In genomic region chr15:41230650-41231533, GRCh38 we compare ENCODE assay signal across 8 cellular contexts. TPM values are rescaled to one million over a fixed set of nuclear protein-coding genes. Genes with fewer than 3 reads are reported as not detected.
DNase-seq lines count a peak whose midpoint lies in the region; ATAC-seq, FAIRE-seq and TF ChIP-seq lines count a peak whose summit lies in the region.

Gene CHP1 (plus strand): TSS chr15:41231268. CDS start chr15:41231383, 115 bp downstream.
Gene EXD1 (minus strand): TSS chr15:41230757. CDS start chr15:41226575, 4,182 bp downstream.

- in situ Hi-C loops in HepG2 (cut with HindIII; ENCODE audit: extremely low pct_ligation_motif_present, low pct_unique_long_range_greater_than_20kb), result no loop called here

- no TSS peak for BruUV-seq in HepG2 (replicated peaks; lab: Mats Ljungman, UMichigan)

- peaks cover 31% of the 10 kb centered on the region for H3K4me1 ChIP-seq in HepG2 (ENCODE audit: insufficient read depth, low read length)

- H4K20me1 ChIP-seq in HepG2 (ENCODE audit: insufficient read depth, low read length), result no peaks in the 10 kb centered on the region

- no peaks in the 10 kb centered on the region for H3K27me3 Mint-ChIP-seq in CD4-positive, alpha-beta T cell

- peak within 1 kb of the TSS; percentile 54 for H3K27ac ChIP-seq in CD4-positive, alpha-beta T cell (ENCODE audit: low read depth, low read length)
- peak within 1 kb of the TSS; percentile 89 for H3K27ac ChIP-seq in HepG2 (ENCODE audit: extremely low read length, insufficient read depth, low read length)

- H3K27ac Mint-ChIP-seq in CD4-positive, alpha-beta T cell, result peak within 1 kb of the TSS; percentile 88

- TF ChIP-seq EP300 in HepG2 (IDR thresholded peaks at IDR 0.05; ENCODE audit: low read depth in 2 of 2, low read length in 2 of 2) (0 out of 4 replicates have a peak, but pooled peaks of 1 of the 2 experiments have one; percentile 21), HepG2 (CRISPR knock-in tag; IDR thresholded peaks at IDR 0.05; ENCODE audit: borderline replicate concordance) (peak; percentile 26)

- no peaks in the 10 kb centered on the region for H3K9me3 ChIP-seq in CD4-positive, alpha-beta T cell (ENCODE audit: control insufficient read depth, low read length)
- H3K9me3 ChIP-seq in HepG2 (ENCODE audit: low read length), result no peaks in the 10 kb centered on the region

- H3K4me1 Mint-ChIP-seq in CD4-positive, alpha-beta T cell (ENCODE audit: low read depth), result peaks cover 40% of the 10 kb centered on the region

- TF ChIP-seq CTCF in CD4-positive, alpha-beta T cell (IDR thresholded peaks at IDR 0.05), result peak; percentile 98
- TF ChIP-seq CTCF in HepG2 (CRISPR knock-in tag; IDR thresholded peaks at IDR 0.05), result peak; percentile 93

- H3K27me3 ChIP-seq in CD4-positive, alpha-beta T cell (ENCODE audit: control insufficient read depth, insufficient read depth, low read length), result no peaks in the 10 kb centered on the region
- no peaks in the 10 kb centered on the region for H3K27me3 ChIP-seq in HepG2 (ENCODE audit: control insufficient read depth in 1 of 2, insufficient read depth in 2 of 2, low read length in 2 of 2)

- H3K79me2 ChIP-seq in HepG2 (ENCODE audit: insufficient read depth, low read length), result peaks cover 42% of the 10 kb centered on the region

- CTCF ChIA-PET in CD4-positive, alpha-beta T cell (lab: Charles Lee), result interaction anchor here (0.5 to 1.6 kb wide), 11 partner anchors 9 to 336 kb away, joined by 3 to 8 read pairs (median 3); partner anchors contain the start of genes NUSAP1, OIP5, RPAP1 and VPS18
- CTCF ChIA-PET in HepG2 (lab: Yijun Ruan, JAX; ENCODE audit: low intra/inter-chr PET ratio, low total read pairs), result interaction anchor here (0.9 kb wide), 1 partner anchor 101 kb away, joined by 3 read pairs; the partner anchor contains the start of genes NUSAP1 and OIP5

- POLR2A ChIA-PET in CD4-positive, alpha-beta T cell (lab: Charles Lee), result interaction anchor here (0.6 to 2.7 kb wide), 20 partner anchors 10 to 1042 kb away, joined by 3 to 29 read pairs (median 4); partner anchors contain the start of genes CHAC1, EHD4, GANC and INO80
- POLR2A ChIA-PET in HepG2 (lab: Yijun Ruan, JAX), result interaction anchor here (0.6 to 1.9 kb wide), 12 partner anchors 10 to 115 kb away, joined by 3 to 26 read pairs (median 6); partner anchors contain the start of genes INO80, NUSAP1 and OIP5

- H3K4me3 Mint-ChIP-seq in CD4-positive, alpha-beta T cell, result peak within 1 kb of the TSS; percentile 93

- under 1% methylated on average over 48 of the region's 80 CpGs for WGBS in HepG2 (ENCODE audit: low lambda C conversion rate)

- FAIRE-seq in HepG2 (lab: Jason Lieb, UNC), result peak; percentile 94

- peak; percentile 93 for ATAC-seq in CD4-positive, alpha-beta T cell (ENCODE audit: poor library complexity)
- peak; percentile 94 for ATAC-seq in GM19397 (IDR thresholded peaks at IDR 0.05; ENCODE audit: unreplicated experiment)
- peak; percentile 95 for ATAC-seq in HG03571 (IDR thresholded peaks at IDR 0.05; ENCODE audit: unreplicated experiment)
- ATAC-seq in HepG2, result peak; percentile 98

- peak within 1 kb of the TSS; percentile 91 for H3K9ac ChIP-seq in HepG2 (ENCODE audit: insufficient read depth, low read depth, low read length)

- peak; percentile 58; the same call in 1 of the 2 replicates for TF ChIP-seq RAD21 in HepG2 (CRISPR knock-in tag; IDR thresholded peaks at IDR 0.05)

- peak within 1 kb of the TSS; percentile 85 to 91 (median 89) for H3K4me3 ChIP-seq in HepG2 (replicated peaks in 1 of 3; ENCODE audit: insufficient read depth in 1 of 3, low read depth in 2 of 3, low read length in 3 of 3)

- DNase-seq in CD4-positive, alpha-beta T cell, result peak; percentile 87 to 95 (median 91)
- DNase-seq in NCI-H748 treated with DMSO at 0.1 percent for 48 hours (lab: John Stamatoyannopoulos, UW), result peak; percentile 76
- DNase-seq in activated CD4-positive, alpha-beta T cell treated with anti-CD3 and anti-CD28 coated beads, Interleukin-2, amount 50 U/mL, for 4 hours, result peak; percentile 95
- DNase-seq in dermis microvascular lymphatic vessel endothelial cell (ENCODE audit: low read depth in 2 of 2), result peak; percentile 94 to 99
- peak; percentile 94 for DNase-seq in HepG2 (ENCODE audit: low spot score)
- peak; percentile 95 for DNase-seq in stimulated activated CD4-positive, alpha-beta T cell treated with anti-CD3 and anti-CD28 coated beads, Interleukin-2, amount 100 ng/mL, for 48 hours

- H3K36me3 ChIP-seq in HepG2 (replicated peaks in 1 of 2; ENCODE audit: control insufficient read depth in 1 of 2, insufficient read depth in 2 of 2, low read length in 2 of 2), result no peaks in the 10 kb centered on the region

- H3K4me2 ChIP-seq in HepG2 (ENCODE audit: low read depth, low read length), result peak within 1 kb of the TSS; percentile 86

- H3K36me3 Mint-ChIP-seq in CD4-positive, alpha-beta T cell (ENCODE audit: low read depth), result peaks cover 8% of the 10 kb centered on the region

- no peaks in the 10 kb centered on the region for H3K9me3 Mint-ChIP-seq in CD4-positive, alpha-beta T cell

- H2AFZ ChIP-seq in HepG2 (ENCODE audit: low read length), result peak within 1 kb of the TSS; percentile 91

- peak; percentile 86 to 90 for TF ChIP-seq POLR2A in HepG2 (IDR thresholded peaks at IDR 0.05; ENCODE audit: insufficient read depth in 1 of 2, low read depth in 2 of 2, low read length in 2 of 2)

- intact Hi-C loops in CD4-positive, alpha-beta T cell (cut with DNase I, micrococcal nuclease), result loop anchor here (1.0 to 5.0 kb wide), 7 partner anchors 52 to 909 kb away; partner anchors contain the start of genes CHAC1 (in 1 of the 2), INAFM2 (in 1 of the 2), INO80 (in 1 of the 2) and NDUFAF1 (in 1 of the 2)
- intact Hi-C loops in HepG2 (cut with micrococcal nuclease; ENCODE audit: unreplicated experiment), result loop anchor here (5.0 kb wide), 2 partner anchors 51 to 101 kb away; partner anchors contain the start of genes NUSAP1 and OIP5

TF ChIP-seq in HepG2, 621 proteins besides CTCF, POLR2A, EP300 and RAD21 (continues in another document):
- TF ChIP-seq ZNF263 (CRISPR knock-in tag; IDR thresholded peaks at IDR 0.05) (peak; percentile 35; the same call in 1 of the 2 replicates), CBX1 (IDR thresholded peaks at IDR 0.05; ENCODE audit: low read depth) (peak; percentile 38), DPF2 (CRISPR knock-in tag; IDR thresholded peaks at IDR 0.05; ENCODE audit: borderline replicate concordance, low read depth) (0 out of 2 replicates have a peak, but pooled peaks have one; percentile 43)

RNA-seq across cellular contexts. Expression of gene CHP1, which starts in this region (rescaled TPM):
- 10 to 100 TPM; 20.7 to 25.5 TPM for total RNA-seq in CD4-positive, alpha-beta T cell
- total RNA-seq in dermis microvascular lymphatic vessel endothelial cell (67.0 and 69.2 TPM in 2 replicates), HepG2 (2016; rRNA removed; fragmentation: Illumina TruSeq; extraction: Trizol) (76.4 and 111 TPM in 2 replicates)
- total RNA-seq in HepG2 (2016; cell fraction: cytosol; rRNA removed; fragmentation: Illumina TruSeq; extraction: Trizol; ENCODE audit: low read depth), result 15.1 and 16.0 TPM in 2 replicates
- total RNA-seq in HepG2 (2016; cell fraction: insoluble cytoplasmic fraction; rRNA removed; fragmentation: Illumina TruSeq; extraction: Trizol), result 75.0 and 101 TPM in 2 replicates
- total RNA-seq in HepG2 (2016; cell fraction: membrane; rRNA removed; fragmentation: Illumina TruSeq; extraction: Trizol), result 70.4 and 71.1 TPM in 2 replicates
- total RNA-seq in HepG2 (2016; cell fraction: nucleus; rRNA removed; fragmentation: Illumina TruSeq; extraction: Trizol), result 31.5 and 40.8 TPM in 2 replicates
- polyA plus RNA-seq in HepG2 (2011; rRNA removed), result 43.4 and 49.6 TPM in 2 replicates
- 28.8 and 41.5 TPM in 2 replicates for polyA plus RNA-seq in HepG2 (2011; cell fraction: cytosol; rRNA removed)
- 7.9 and 12.2 TPM in 2 replicates for polyA plus RNA-seq in HepG2 (2011; cell fraction: nucleus; rRNA removed)
- 36.9 and 37.1 TPM in 2 replicates for polyA plus RNA-seq in HepG2 (2012)
- polyA plus RNA-seq in HepG2 (2016; cell fraction: cytosol; fragmentation: Illumina TruSeq; extraction: Trizol; ENCODE audit: low read depth), result 12.6 and 13.2 TPM in 2 replicates
- 98.0 and 106 TPM in 2 replicates for polyA plus RNA-seq in HepG2 (2016; cell fraction: insoluble cytoplasmic fraction; fragmentation: Illumina TruSeq; extraction: Trizol; ENCODE audit: low read depth)
- polyA plus RNA-seq in HepG2 (2016; cell fraction: membrane; fragmentation: Illumina TruSeq; extraction: Trizol; ENCODE audit: low read depth), result 44.2 and 48.2 TPM in 2 replicates
- 52.2 and 55.5 TPM in 2 replicates for polyA plus RNA-seq in HepG2 (2016; cell fraction: nucleus; fragmentation: Illumina TruSeq; extraction: Trizol; ENCODE audit: insufficient read depth, low read depth)
- polyA minus RNA-seq in HepG2 (2011; rRNA and poly(A)+ RNA removed; ENCODE audit: low replicate concordance), result 53.5 and 120 TPM in 2 replicates
- 49.6 and 77.6 TPM in 2 replicates for polyA minus RNA-seq in HepG2 (2011; cell fraction: cytosol; rRNA and poly(A)+ RNA removed)
- 13.8 and 19.5 TPM in 2 replicates for polyA minus RNA-seq in HepG2 (2011; cell fraction: nucleus; rRNA and poly(A)+ RNA removed)

RNA-seq across cellular contexts. Expression of gene EXD1, which starts in this region (rescaled TPM):
- not detected for total RNA-seq in CD4-positive, alpha-beta T cell
- under 0.01 TPM in 1 of 2 replicates, not detected in the other for total RNA-seq in dermis microvascular lymphatic vessel endothelial cell
- total RNA-seq in HepG2 (2016; rRNA removed; fragmentation: Illumina TruSeq; extraction: Trizol), result not detected in 2 replicates
- total RNA-seq in HepG2 (2016; cell fraction: cytosol; rRNA removed; fragmentation: Illumina TruSeq; extraction: Trizol; ENCODE audit: low read depth), result not detected in 2 replicates
- total RNA-seq in HepG2 (2016; cell fraction: insoluble cytoplasmic fraction; rRNA removed; fragmentation: Illumina TruSeq; extraction: Trizol), result not detected in 2 replicates
- total RNA-seq in HepG2 (2016; cell fraction: membrane; rRNA removed; fragmentation: Illumina TruSeq; extraction: Trizol), result not detected in 2 replicates
- total RNA-seq in HepG2 (2016; cell fraction: nucleus; rRNA removed; fragmentation: Illumina TruSeq; extraction: Trizol), result not detected in 2 replicates
- polyA plus RNA-seq in HepG2 (2011; rRNA removed), result not detected in 2 replicates
- not detected in 2 replicates for polyA plus RNA-seq in HepG2 (2011; cell fraction: cytosol; rRNA removed)
- not detected in 2 replicates for polyA plus RNA-seq in HepG2 (2011; cell fraction: nucleus; rRNA removed)
- not detected in 2 replicates for polyA plus RNA-seq in HepG2 (2012)
- polyA plus RNA-seq in HepG2 (2016; cell fraction: cytosol; fragmentation: Illumina TruSeq; extraction: Trizol; ENCODE audit: low read depth), result not detected in 2 replicates
- polyA plus RNA-seq in HepG2 (2016; cell fraction: insoluble cytoplasmic fraction; fragmentation: Illumina TruSeq; extraction: Trizol; ENCODE audit: low read depth), result not detected in 2 replicates
- not detected in 2 replicates for polyA plus RNA-seq in HepG2 (2016; cell fraction: membrane; fragmentation: Illumina TruSeq; extraction: Trizol; ENCODE audit: low read depth)
- polyA plus RNA-seq in HepG2 (2016; cell fraction: nucleus; fragmentation: Illumina TruSeq; extraction: Trizol; ENCODE audit: insufficient read depth, low read depth), result not detected in 2 replicates
- polyA minus RNA-seq in HepG2 (2011; rRNA and poly(A)+ RNA removed; ENCODE audit: low replicate concordance), result 1.2 TPM in 1 of 2 replicates, not detected in the other
- polyA minus RNA-seq in HepG2 (2011; cell fraction: cytosol; rRNA and poly(A)+ RNA removed), result not detected in 2 replicates
- not detected in 2 replicates for polyA minus RNA-seq in HepG2 (2011; cell fraction: nucleus; rRNA and poly(A)+ RNA removed)

Comparison
In these comparisons a context has a peak if more than half of its experiments do, and no peak if none do; other contexts are left out.
1. Peak in every context shown above with its lines: DNase-seq, ATAC-seq, H3K4me3 ChIP-seq and H3K27ac ChIP-seq.